1 cellular context compared by ENCODE assay signal in the genomic region with DNA sequence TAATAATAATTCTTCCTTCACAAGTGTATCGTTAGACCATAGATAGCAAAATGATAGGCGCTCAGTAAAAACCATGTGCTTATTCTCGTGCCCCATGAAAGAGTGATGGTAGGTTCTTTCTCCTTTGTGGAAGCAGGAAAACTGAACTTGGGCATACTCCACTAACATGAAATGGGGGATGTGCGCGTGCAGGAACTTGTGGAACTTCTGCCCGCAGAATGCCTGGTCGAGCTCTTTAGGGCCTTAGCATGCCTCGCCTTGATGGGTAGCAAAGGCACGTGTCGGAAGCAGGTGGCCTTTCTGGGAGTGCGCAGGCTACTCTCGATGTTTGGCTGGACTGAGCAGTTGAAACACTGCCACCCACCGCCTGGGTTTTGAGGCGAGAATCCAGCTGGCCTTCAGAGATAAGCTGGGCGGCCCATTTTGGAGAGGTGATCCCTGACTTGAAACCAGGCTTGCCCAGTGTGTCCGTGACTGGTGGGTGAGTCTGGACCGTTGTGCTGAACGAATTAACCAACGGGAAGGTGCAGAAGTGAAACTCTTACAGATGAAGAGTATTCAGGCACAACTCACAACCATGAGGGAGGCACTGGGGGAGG.
TF ChIP-seq lines count a peak whose summit lies in the region.

No MANE protein-coding gene starts in this region.

TF ChIP-seq in K562, 482 proteins besides CTCF, POLR2A, EP300 and RAD21 (continued from another document and continues in another):
- TF ChIP-seq, protein P1, sequence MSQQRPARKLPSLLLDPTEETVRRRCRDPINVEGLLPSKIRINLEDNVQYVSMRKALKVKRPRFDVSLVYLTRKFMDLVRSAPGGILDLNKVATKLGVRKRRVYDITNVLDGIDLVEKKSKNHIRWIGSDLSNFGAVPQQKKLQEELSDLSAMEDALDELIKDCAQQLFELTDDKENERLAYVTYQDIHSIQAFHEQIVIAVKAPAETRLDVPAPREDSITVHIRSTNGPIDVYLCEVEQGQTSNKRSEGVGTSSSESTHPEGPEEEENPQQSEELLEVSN (IDR thresholded peaks at IDR 0.05; ENCODE audit: borderline replicate concordance in 1 of 2, extremely low read depth in 1 of 2, insufficient read depth in 1 of 2, insufficient read length in 1 of 2, low read depth in 1 of 2, low read length in 1 of 2, poor library complexity in 1 of 2, severe bottlenecking in 1 of 2), result peak; percentile 96 to 98
- TF ChIP-seq CLOCK (CRISPR knock-in tag; IDR thresholded peaks at IDR 0.05; ENCODE audit: borderline replicate concordance) (0 out of 2 replicates have a peak, but pooled peaks have one; percentile 34), ETV5 (CRISPR knock-in tag; IDR thresholded peaks at IDR 0.05; ENCODE audit: low read depth) (0 out of 2 replicates have a peak, but pooled peaks have one; percentile 38), ZBTB11 (CRISPR knock-in tag; IDR thresholded peaks at IDR 0.05) (no peak), ZFP30 (CRISPR knock-in tag; IDR thresholded peaks at IDR 0.05; ENCODE audit: borderline replicate concordance) (no peak), IFI16 (CRISPR knock-in tag; IDR thresholded peaks at IDR 0.05) (no peak), ZNF830 (CRISPR knock-in tag; IDR thresholded peaks at IDR 0.05) (no peak), ZSCAN32 (CRISPR knock-in tag; IDR thresholded peaks at IDR 0.05) (no peak), SLC30A9 (CRISPR knock-in tag; IDR thresholded peaks at IDR 0.05) (no peak), UBTF (IDR thresholded peaks at IDR 0.05; ENCODE audit: borderline replicate concordance in 1 of 2, low read depth in 2 of 2, low read length in 2 of 2) (peak in 1 of 2 experiments; percentile 66; a peak in 1 of 4 replicates), ZNF280B (CRISPR knock-in tag; IDR thresholded peaks at IDR 0.05) (no peak), ZNF778 (CRISPR knock-in tag; IDR thresholded peaks at IDR 0.05) (no peak), FOXA3 (CRISPR knock-in tag; conservative IDR thresholded peaks at IDR 0.05 in 1 of 2, IDR thresholded peaks at IDR 0.05 in 1 of 2) (0 out of 4 replicates have a peak, but pooled peaks of 1 of the 2 experiments have one; percentile 32), USF1 (CRISPR knock-in tag; IDR thresholded peaks at IDR 0.05) (peak; percentile 73), ELF1 (tag; IDR thresholded peaks at IDR 0.05) (no peak), KDM1A (IDR thresholded peaks at IDR 0.05) (peak; percentile 17 to 28; a peak in 2 of 4 replicates)
- TF ChIP-seq, protein P2, sequence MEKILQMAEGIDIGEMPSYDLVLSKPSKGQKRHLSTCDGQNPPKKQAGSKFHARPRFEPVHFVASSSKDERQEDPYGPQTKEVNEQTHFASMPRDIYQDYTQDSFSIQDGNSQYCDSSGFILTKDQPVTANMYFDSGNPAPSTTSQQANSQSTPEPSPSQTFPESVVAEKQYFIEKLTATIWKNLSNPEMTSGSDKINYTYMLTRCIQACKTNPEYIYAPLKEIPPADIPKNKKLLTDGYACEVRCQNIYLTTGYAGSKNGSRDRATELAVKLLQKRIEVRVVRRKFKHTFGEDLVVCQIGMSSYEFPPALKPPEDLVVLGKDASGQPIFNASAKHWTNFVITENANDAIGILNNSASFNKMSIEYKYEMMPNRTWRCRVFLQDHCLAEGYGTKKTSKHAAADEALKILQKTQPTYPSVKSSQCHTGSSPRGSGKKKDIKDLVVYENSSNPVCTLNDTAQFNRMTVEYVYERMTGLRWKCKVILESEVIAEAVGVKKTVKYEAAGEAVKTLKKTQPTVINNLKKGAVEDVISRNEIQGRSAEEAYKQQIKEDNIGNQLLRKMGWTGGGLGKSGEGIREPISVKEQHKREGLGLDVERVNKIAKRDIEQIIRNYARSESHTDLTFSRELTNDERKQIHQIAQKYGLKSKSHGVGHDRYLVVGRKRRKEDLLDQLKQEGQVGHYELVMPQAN (IDR thresholded peaks at IDR 0.05; ENCODE audit: borderline replicate concordance), result peak; percentile 83; the same call in 1 of the 2 replicates
- TF ChIP-seq, protein P3, sequence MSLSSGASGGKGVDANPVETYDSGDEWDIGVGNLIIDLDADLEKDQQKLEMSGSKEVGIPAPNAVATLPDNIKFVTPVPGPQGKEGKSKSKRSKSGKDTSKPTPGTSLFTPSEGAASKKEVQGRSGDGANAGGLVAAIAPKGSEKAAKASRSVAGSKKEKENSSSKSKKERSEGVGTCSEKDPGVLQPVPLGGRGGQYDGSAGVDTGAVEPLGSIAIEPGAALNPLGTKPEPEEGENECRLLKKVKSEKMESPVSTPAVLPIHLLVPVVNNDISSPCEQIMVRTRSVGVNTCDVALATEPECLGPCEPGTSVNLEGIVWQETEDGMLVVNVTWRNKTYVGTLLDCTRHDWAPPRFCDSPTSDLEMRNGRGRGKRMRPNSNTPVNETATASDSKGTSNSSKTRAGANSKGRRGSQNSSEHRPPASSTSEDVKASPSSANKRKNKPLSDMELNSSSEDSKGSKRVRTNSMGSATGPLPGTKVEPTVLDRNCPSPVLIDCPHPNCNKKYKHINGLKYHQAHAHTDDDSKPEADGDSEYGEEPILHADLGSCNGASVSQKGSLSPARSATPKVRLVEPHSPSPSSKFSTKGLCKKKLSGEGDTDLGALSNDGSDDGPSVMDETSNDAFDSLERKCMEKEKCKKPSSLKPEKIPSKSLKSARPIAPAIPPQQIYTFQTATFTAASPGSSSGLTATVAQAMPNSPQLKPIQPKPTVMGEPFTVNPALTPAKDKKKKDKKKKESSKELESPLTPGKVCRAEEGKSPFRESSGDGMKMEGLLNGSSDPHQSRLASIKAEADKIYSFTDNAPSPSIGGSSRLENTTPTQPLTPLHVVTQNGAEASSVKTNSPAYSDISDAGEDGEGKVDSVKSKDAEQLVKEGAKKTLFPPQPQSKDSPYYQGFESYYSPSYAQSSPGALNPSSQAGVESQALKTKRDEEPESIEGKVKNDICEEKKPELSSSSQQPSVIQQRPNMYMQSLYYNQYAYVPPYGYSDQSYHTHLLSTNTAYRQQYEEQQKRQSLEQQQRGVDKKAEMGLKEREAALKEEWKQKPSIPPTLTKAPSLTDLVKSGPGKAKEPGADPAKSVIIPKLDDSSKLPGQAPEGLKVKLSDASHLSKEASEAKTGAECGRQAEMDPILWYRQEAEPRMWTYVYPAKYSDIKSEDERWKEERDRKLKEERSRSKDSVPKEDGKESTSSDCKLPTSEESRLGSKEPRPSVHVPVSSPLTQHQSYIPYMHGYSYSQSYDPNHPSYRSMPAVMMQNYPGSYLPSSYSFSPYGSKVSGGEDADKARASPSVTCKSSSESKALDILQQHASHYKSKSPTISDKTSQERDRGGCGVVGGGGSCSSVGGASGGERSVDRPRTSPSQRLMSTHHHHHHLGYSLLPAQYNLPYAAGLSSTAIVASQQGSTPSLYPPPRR (CRISPR knock-in tag; IDR thresholded peaks at IDR 0.05; ENCODE audit: borderline replicate concordance), result peak; percentile 31; the same call in 1 of the 2 replicates
- TF ChIP-seq, protein P4, sequence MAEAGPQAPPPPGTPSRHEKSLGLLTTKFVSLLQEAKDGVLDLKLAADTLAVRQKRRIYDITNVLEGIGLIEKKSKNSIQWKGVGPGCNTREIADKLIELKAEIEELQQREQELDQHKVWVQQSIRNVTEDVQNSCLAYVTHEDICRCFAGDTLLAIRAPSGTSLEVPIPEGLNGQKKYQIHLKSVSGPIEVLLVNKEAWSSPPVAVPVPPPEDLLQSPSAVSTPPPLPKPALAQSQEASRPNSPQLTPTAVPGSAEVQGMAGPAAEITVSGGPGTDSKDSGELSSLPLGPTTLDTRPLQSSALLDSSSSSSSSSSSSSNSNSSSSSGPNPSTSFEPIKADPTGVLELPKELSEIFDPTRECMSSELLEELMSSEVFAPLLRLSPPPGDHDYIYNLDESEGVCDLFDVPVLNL (CRISPR knock-in tag; IDR thresholded peaks at IDR 0.05; ENCODE audit: low read depth), result no peak
- TF ChIP-seq, protein P5, sequence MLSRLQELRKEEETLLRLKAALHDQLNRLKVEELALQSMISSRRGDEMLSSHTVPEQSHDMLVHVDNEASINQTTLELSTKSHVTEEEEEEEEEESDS (CRISPR knock-in tag; IDR thresholded peaks at IDR 0.05), result no peak
